In genomic region chr5:127536687-127537086, GRCh38 we compare ENCODE assay signal across 9 cellular contexts. TPM values are rescaled to one million over a fixed set of nuclear protein-coding genes. Genes with fewer than 3 reads are reported as not detected.
A peak's percentile ranks its signal among the peaks of the same experiment; 100 is the strongest.
DNase-seq lines count a peak whose midpoint lies in the region; ATAC-seq and FAIRE-seq lines count a peak whose summit lies in the region.
"Had no signal": no experiment of that assay in that cellular context is flagged by ENCODE, and none has a peak within 500 bp of the region (broad histone marks: within the 10 kb centered on the region; RNA-seq: fewer than 3 reads in every experiment).

No MANE protein-coding gene starts in this region.

- FAIRE-seq in G401.6 (lab: Jason Lieb, UNC) = peak; percentile 95

- POLR2A ChIA-PET in naive thymus-derived CD8-positive, alpha-beta T cell (lab: Charles Lee) = no interaction called here

- no peak overlapping the region for H3K27ac Mint-ChIP-seq in naive thymus-derived CD8-positive, alpha-beta T cell

- peaks cover 0 to 10% (median 2%) of the 10 kb centered on the region in 9 donors for H3K9me3 Mint-ChIP-seq in naive thymus-derived CD8-positive, alpha-beta T cell

- H3K27me3 Mint-ChIP-seq in naive thymus-derived CD8-positive, alpha-beta T cell = no peaks in the 10 kb centered on the region

- DNase-seq in ACHN (peak; percentile 37), RPMI7951 (ENCODE audit: low read depth) (peak; percentile 14), hepatic stellate cell (ENCODE audit: low spot score) (peak; percentile 4), NCI-H2029 (lab: John Stamatoyannopoulos, UW) (no peak), GOT3 (lab: John Stamatoyannopoulos, UW) (no peak)
- DNase-seq in naive thymus-derived CD8-positive, alpha-beta T cell = no peak
- DNase-seq: caudate nucleus had no signal

- in situ Hi-C loops in ACHN (cut with HindIII; ENCODE audit: low pct_ligation_motif_present, low pct_unique_long_range_greater_than_20kb, low sequenced_read_pairs) = no loop called here

- H3K36me3 Mint-ChIP-seq in naive thymus-derived CD8-positive, alpha-beta T cell = peaks cover 32 to 86% (median 58%) of the 10 kb centered on the region in 3 donors

- no peak for ATAC-seq in HG03469 (IDR thresholded peaks at IDR 0.05; ENCODE audit: unreplicated experiment)
- no peak for ATAC-seq in naive thymus-derived CD8-positive, alpha-beta T cell

- H3K4me3 Mint-ChIP-seq in naive thymus-derived CD8-positive, alpha-beta T cell = no peak overlapping the region

- H3K4me1 Mint-ChIP-seq in naive thymus-derived CD8-positive, alpha-beta T cell = peaks cover 0 to 7% (median 3%) of the 10 kb centered on the region in 4 donors

RNA-seq across cellular contexts. Expression of gene PRRC1, which starts 19.2 kb away (rescaled TPM):
- total RNA-seq in RPMI7951 (2014; rRNA removed; shearing (Covaris generic)) = 44.6 and 52.3 TPM in 2 replicates
- total RNA-seq in naive thymus-derived CD8-positive, alpha-beta T cell = 10 to 100 TPM; 44.9 to 45.6 TPM
- 10 to 100 TPM; 28.7 to 39.6 (median 32.8) TPM for polyA plus RNA-seq in naive thymus-derived CD8-positive, alpha-beta T cell

Comparison
In these comparisons a context has a peak if more than half of its experiments do, and no peak if none do; other contexts are left out.
1. DNase-seq: peak in ACHN (single experiment), RPMI7951 (single experiment) and hepatic stellate cell (single experiment); none in NCI-H2029 (single experiment), GOT3 (single experiment) and naive thymus-derived CD8-positive, alpha-beta T cell (0 of 10).